Comparison of ENCODE assay signal across 25 cellular contexts in genomic region chr1:233912909-233913308, GRCh38. TPM values are rescaled to one million over a fixed set of nuclear protein-coding genes. Genes with fewer than 3 reads are reported as not detected.
A peak's percentile ranks its signal among the peaks of the same experiment; 100 is the strongest.
DNase-seq lines count a peak whose midpoint lies in the region; ATAC-seq and TF ChIP-seq lines count a peak whose summit lies in the region.
"Had no signal": no experiment of that assay in that cellular context is flagged by ENCODE, and none has a peak within 500 bp of the region (broad histone marks: within the 10 kb centered on the region; RNA-seq: fewer than 3 reads in every experiment).

No MANE protein-coding gene starts in this region.

- TF ChIP-seq RAD21 in SK-N-SH (IDR thresholded peaks at IDR 0.05; ENCODE audit: low read length): no peak

- no peak overlapping the region for H2AK5ac ChIP-seq in mesendoderm (ENCODE audit: low read length)

- H2BK120ac ChIP-seq in mesendoderm (ENCODE audit: low read depth, low read length): no peak overlapping the region

- no peak overlapping the region for H2AFZ ChIP-seq in SK-N-SH (ENCODE audit: low read depth)
- H2AFZ ChIP-seq in Karpas-422 (ENCODE audit: low read length): no peak overlapping the region
- H2AFZ ChIP-seq: PC-9 had no signal

- no peaks in the 10 kb centered on the region for H3K79me1 ChIP-seq in mesendoderm (ENCODE audit: low read length)

- DNase-seq in SK-N-SH (peak; percentile 4), M059J (ENCODE audit: low read depth) (peak; percentile 61), islet precursor cell (peak; percentile 50), mesendoderm (no peak), Karpas-422 (no peak)
- DNase-seq: 8988T; AML-193; C1 segment of cervical spinal cord; CD4-positive, alpha-beta memory T cell; COR-L47; DMS 273 treated with DMSO at 0.1 percent for 48 hours; DMS79; HCEC 1CT; IMR-90; MV-4-11; NCI-H1105; NCI-H1436 treated with DMSO at 0.1 percent for 48 hours; NCI-H187 treated with DMSO at 0.1 percent for 48 hours; NCI-H526 treated with DMSO at 0.1 percent for 48 hours; PC-9; SHP77 had no signal

- H3K36me3 ChIP-seq in SK-N-SH (replicated peaks in 1 of 2; ENCODE audit: control insufficient read depth in 1 of 2, insufficient read depth in 2 of 2, low read length in 1 of 2): no peaks in the 10 kb centered on the region
- H3K36me3 ChIP-seq in mesendoderm (ENCODE audit: control insufficient read depth, insufficient read depth, low read length): no peaks in the 10 kb centered on the region
- no peaks in the 10 kb centered on the region for H3K36me3 ChIP-seq in Karpas-422 (ENCODE audit: insufficient read depth, low read length)

- WGBS in SK-N-SH (ENCODE audit: low lambda C conversion rate): 45% methylated on average over 4 of the region's 4 CpGs
- WGBS in mesendoderm (ENCODE audit: extremely low coverage, insufficient coverage, low lambda C conversion rate): no CpG with 5 or more reads among the region's 4 CpGs

- CTCF ChIA-PET in SK-N-SH (lab: Yijun Ruan, JAX): interaction anchor here (0.7 to 1.6 kb wide), 3 partner anchors 154 to 550 kb away, joined by 3 to 5 read pairs (median 3); no protein-coding TSS in a partner anchor

- TF ChIP-seq CTCF in SK-N-SH (IDR thresholded peaks at IDR 0.05): no peak

- POLR2A ChIA-PET in SK-N-SH (lab: Yijun Ruan, JAX): no interaction called here

- peaks cover 5% of the 10 kb centered on the region in 2 experiments; a peak in 2 of 4 replicates for H3K4me1 ChIP-seq in SK-N-SH (ENCODE audit: control insufficient read depth in 1 of 2, insufficient read depth in 2 of 2, low read depth in 1 of 2, low read length in 1 of 2)
- no peaks in the 10 kb centered on the region for H3K4me1 ChIP-seq in mesendoderm (ENCODE audit: control insufficient read depth, low read depth, low read length)
- H3K4me1 ChIP-seq in Karpas-422 (ENCODE audit: low read length): no peaks in the 10 kb centered on the region

- H2BK5ac ChIP-seq in mesendoderm (ENCODE audit: low read length): no peak overlapping the region

- no peak overlapping the region for H2BK15ac ChIP-seq in mesendoderm (replicated peaks; ENCODE audit: low read depth)

- H3K27ac ChIP-seq in SK-N-SH (ENCODE audit: low read depth in 2 of 2, low read length in 1 of 2) (no peak overlapping the region), mesendoderm (ENCODE audit: low read depth, low read length) (no peak overlapping the region), Karpas-422 (ENCODE audit: low read length) (no peak overlapping the region)
- H3K27ac ChIP-seq: KMS-11, PC-9, RWPE1 had no signal

- H3K27me3 ChIP-seq in SK-N-SH (ENCODE audit: insufficient read depth) (no peaks in the 10 kb centered on the region), mesendoderm (ENCODE audit: insufficient read depth, low read length, poor library complexity) (no peaks in the 10 kb centered on the region), Karpas-422 (ENCODE audit: low read length) (no peaks in the 10 kb centered on the region)

- H3K4me2 ChIP-seq in SK-N-SH (no peak overlapping the region), mesendoderm (ENCODE audit: low read length) (no peak overlapping the region), Karpas-422 (ENCODE audit: low read depth, low read length, poor library complexity, severe bottlenecking) (no peak overlapping the region)
- H3K4me2 ChIP-seq: KMS-11, PC-9 had no signal

- H3K9me3 ChIP-seq in SK-N-SH (no peaks in the 10 kb centered on the region), Karpas-422 (ENCODE audit: low read length) (no peaks in the 10 kb centered on the region)

- no peak overlapping the region for H3K23ac ChIP-seq in mesendoderm (ENCODE audit: low read length)

- H3K4me3 ChIP-seq in SK-N-SH (ENCODE audit: low read depth in 2 of 2, low read length in 1 of 2) (no peak overlapping the region), mesendoderm (ENCODE audit: low read length) (no peak overlapping the region), Karpas-422 (ENCODE audit: low read length) (no peak overlapping the region)
- H3K4me3 ChIP-seq: PC-9 had no signal

- H3K56ac ChIP-seq in mesendoderm (ENCODE audit: low read length): no peak overlapping the region

- H3K9me2 ChIP-seq in SK-N-SH (no peaks in the 10 kb centered on the region), Karpas-422 (replicated peaks; ENCODE audit: insufficient read depth, low read length) (no peaks in the 10 kb centered on the region)

- H3K79me2 ChIP-seq in SK-N-SH (ENCODE audit: insufficient read depth) (no peaks in the 10 kb centered on the region), mesendoderm (ENCODE audit: control insufficient read depth, insufficient read depth, low read length) (no peaks in the 10 kb centered on the region), Karpas-422 (ENCODE audit: low read length) (no peaks in the 10 kb centered on the region)

- no peak overlapping the region for H3K18ac ChIP-seq in mesendoderm (ENCODE audit: low read length)

- H3F3A ChIP-seq in SK-N-SH (replicated peaks; ENCODE audit: insufficient read depth): no peaks in the 10 kb centered on the region

- H4K20me1 ChIP-seq in SK-N-SH (ENCODE audit: insufficient read depth) (no peaks in the 10 kb centered on the region), Karpas-422 (ENCODE audit: insufficient read depth, low read depth, low read length) (no peaks in the 10 kb centered on the region)

- H4K8ac ChIP-seq in mesendoderm (ENCODE audit: low read depth, low read length): no peak overlapping the region

- H3K4ac ChIP-seq in mesendoderm (ENCODE audit: low read depth, low read length): no peak overlapping the region

- no peak for TF ChIP-seq EP300 in SK-N-SH (IDR thresholded peaks at IDR 0.05; ENCODE audit: borderline replicate concordance in 1 of 2, low read depth in 1 of 2, low read length in 1 of 2)

- no peak for ATAC-seq in SK-N-SH treated with all-trans-retinoic acid at 6 μM for 48 hours
- ATAC-seq in HG02981 (IDR thresholded peaks at IDR 0.05; ENCODE audit: unreplicated experiment): no peak

- H4K5ac ChIP-seq in mesendoderm (ENCODE audit: low read length): no peak overlapping the region

- no peak overlapping the region for H3K9ac ChIP-seq in SK-N-SH
- H3K9ac ChIP-seq in mesendoderm (ENCODE audit: low read length): no peak overlapping the region
- H3K9ac ChIP-seq in Karpas-422 (ENCODE audit: low read length): no peak overlapping the region
- H3K9ac ChIP-seq: KMS-11 had no signal

TF ChIP-seq in SK-N-SH, 30 proteins besides CTCF, POLR2A, EP300 and RAD21 (continues in another document):
- TF ChIP-seq RCOR1 (IDR thresholded peaks at IDR 0.05; ENCODE audit: low read length) (peak; percentile 74), MAX (IDR thresholded peaks at IDR 0.05; ENCODE audit: low read depth) (no peak), ZBTB33 (IDR thresholded peaks at IDR 0.05; ENCODE audit: borderline replicate concordance, low read depth) (no peak), RXRA (IDR thresholded peaks at IDR 0.05; ENCODE audit: borderline replicate concordance, low read depth) (no peak), GATA2 (CRISPR knock-in tag; IDR thresholded peaks at IDR 0.05) (0 out of 2 replicates have a peak, but pooled peaks have one; percentile 19), ELF1 (IDR thresholded peaks at IDR 0.05) (no peak)

TF ChIP-seq in SK-N-SH treated with all-trans-retinoic acid at 6 μM for 48 hours, 23 proteins besides CTCF, POLR2A, EP300 and RAD21 (continues in another document):
- TF ChIP-seq TCF4 (CRISPR knock-in tag; IDR thresholded peaks at IDR 0.05; ENCODE audit: borderline replicate concordance) (no peak; the same call in 1 of the 2 replicates), SNAI2 (CRISPR knock-in tag; IDR thresholded peaks at IDR 0.05) (no peak), TSHZ2 (CRISPR knock-in tag; IDR thresholded peaks at IDR 0.05) (no peak), ZNF70 (CRISPR knock-in tag; IDR thresholded peaks at IDR 0.05) (no peak), ZNF8 (CRISPR knock-in tag; IDR thresholded peaks at IDR 0.05) (no peak), ESRRG (CRISPR knock-in tag; IDR thresholded peaks at IDR 0.05) (no peak)

RNA-seq across cellular contexts. Expression of gene SLC35F3, which starts 8.4 kb away (rescaled TPM):
- 0.87 and 1.5 TPM in 2 replicates for polyA plus RNA-seq in SK-N-SH (2012; rRNA removed)
- 1.2 and 1.3 TPM in 2 replicates for polyA plus RNA-seq in SK-N-SH (2012; cell fraction: cytosol; rRNA removed)
- polyA plus RNA-seq in SK-N-SH (2012; cell fraction: nucleus; rRNA removed): 0.60 and 0.73 TPM in 2 replicates
- 0.64 and 1.7 TPM in 2 replicates for total RNA-seq in M059J (2014; rRNA removed; shearing (Covaris generic))
- 0.97 TPM for polyA plus RNA-seq in mesendoderm (2013, experiment 1 of 2)
- 0.92 TPM for polyA plus RNA-seq in mesendoderm (2013, experiment 2 of 2)
- total RNA-seq in Karpas-422 (2014; rRNA removed; shearing (Covaris generic); ENCODE audit: low replicate concordance): not detected in 2 replicates
- total RNA-seq: CD4-positive, alpha-beta memory T cell had no signal

Comparison
In these comparisons a context has a peak if more than half of its experiments do, and no peak if none do; other contexts are left out.
1. DNase-seq: peak in SK-N-SH (single experiment), M059J (single experiment) and islet precursor cell (single experiment); none in mesendoderm (single experiment) and Karpas-422 (single experiment).